ENCODE assay signal across 12 cellular contexts in the genomic region with DNA sequence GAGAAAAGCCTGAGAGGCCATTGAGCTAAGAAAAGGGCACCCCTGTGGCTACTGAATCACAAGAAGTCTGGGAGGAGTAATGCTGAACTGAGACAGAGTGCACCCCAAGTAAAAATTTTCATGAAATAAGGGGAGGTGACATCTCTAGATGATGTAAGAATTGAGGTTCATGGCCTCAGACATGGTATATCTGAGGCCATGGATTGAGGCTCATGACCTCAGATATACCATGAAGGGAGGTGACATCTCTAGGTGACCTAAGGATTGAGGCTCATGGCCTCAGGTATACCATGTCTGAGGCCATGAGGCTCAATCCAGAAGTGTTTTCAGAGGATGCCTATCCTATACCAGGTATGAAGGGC.
DNase-seq lines count a peak whose midpoint lies in the region; ATAC-seq lines count a peak whose summit lies in the region.
"Had no signal": no experiment of that assay in that cellular context is flagged by ENCODE, and none has a peak within 500 bp of the region (broad histone marks: within the 10 kb centered on the region; RNA-seq: fewer than 3 reads in every experiment).

No MANE protein-coding gene starts in this region.

- POLR2A ChIA-PET in activated CD4-positive, alpha-beta T cell treated with anti-CD3 and anti-CD28 coated beads for 36 hours (lab: Charles Lee): no interaction called here

- CTCF ChIA-PET in activated CD4-positive, alpha-beta T cell treated with anti-CD3 and anti-CD28 coated beads for 36 hours (lab: Charles Lee): interaction anchor here (1.3 to 3.7 kb wide), 4 partner anchors 9 to 23 kb away, joined by 3 to 40 read pairs (median 12); no protein-coding TSS in a partner anchor

- H3K27me3 Mint-ChIP-seq in activated CD4-positive, alpha-beta T cell treated with anti-CD3 and anti-CD28 coated beads for 36 hours: no peaks in the 10 kb centered on the region
- no peaks in the 10 kb centered on the region for H3K27me3 Mint-ChIP-seq in activated T-helper 17 cell treated with anti-CD3 and anti-CD28 coated beads, Interleukin-2, amount 50 U/mL, for 72 hours

- H3K9me3 Mint-ChIP-seq in activated CD4-positive, alpha-beta T cell treated with anti-CD3 and anti-CD28 coated beads for 36 hours (ENCODE audit: low read depth): peaks cover 8% of the 10 kb centered on the region
- peaks cover 0 to 6% of the 10 kb centered on the region in 2 donors for H3K9me3 Mint-ChIP-seq in activated naive CD4-positive, alpha-beta T cell treated with anti-CD3 and anti-CD28 coated beads, Interleukin-2, amount 50 U/mL, for 72 hours
- no peaks in the 10 kb centered on the region for H3K9me3 Mint-ChIP-seq in activated T-helper 17 cell treated with anti-CD3 and anti-CD28 coated beads, Interleukin-2, amount 50 U/mL, for 72 hours

- no peak for DNase-seq in activated CD4-positive, alpha-beta T cell treated with anti-CD3 and anti-CD28 coated beads for 36 hours
- DNase-seq in activated CD4-positive, alpha-beta T cell treated with anti-CD3 and anti-CD28 coated beads, Interleukin-2, amount 50 U/mL, for 4 hours: no peak
- DNase-seq in activated naive CD4-positive, alpha-beta T cell treated with anti-CD3 and anti-CD28 coated beads, Interleukin-2, amount 50 U/mL, for 72 hours (ENCODE audit: low spot score in 2 of 2): no peak
- DNase-seq in activated naive CD4-positive, alpha-beta T cell (lab: John Stamatoyannopoulos, UW): no peak
- DNase-seq in stimulated activated naive CD8-positive, alpha-beta T cell treated with anti-CD3 and anti-CD28 coated beads, Interleukin-15, Interleukin-2, amounts not matched to agents 100 U/mL and 50 U/mL, for 24 hours: no peak
- DNase-seq in NCI-H1417 treated with DMSO at 0.1 percent for 48 hours (lab: John Stamatoyannopoulos, UW) (no peak), NOMO-1 (lab: John Stamatoyannopoulos, UW; ENCODE audit: unreplicated experiment in 2 of 2) (no peak)
- DNase-seq: 8988T, AML-193, DMS53, GF-D8 had no signal

- H3K36me3 Mint-ChIP-seq in activated CD4-positive, alpha-beta T cell treated with anti-CD3 and anti-CD28 coated beads for 36 hours (ENCODE audit: low read depth): peaks cover 25% of the 10 kb centered on the region
- H3K36me3 Mint-ChIP-seq in activated naive CD4-positive, alpha-beta T cell treated with anti-CD3 and anti-CD28 coated beads, Interleukin-2, amount 50 U/mL, for 72 hours: peaks cover 8 to 17% of the 10 kb centered on the region in 2 donors
- peaks cover 22% of the 10 kb centered on the region for H3K36me3 Mint-ChIP-seq in activated T-helper 17 cell treated with anti-CD3 and anti-CD28 coated beads, Interleukin-2, amount 50 U/mL, for 72 hours (ENCODE audit: low read depth)

- no peak overlapping the region for H3K4me3 Mint-ChIP-seq in activated CD4-positive, alpha-beta T cell treated with anti-CD3 and anti-CD28 coated beads for 36 hours
- no peak overlapping the region for H3K4me3 Mint-ChIP-seq in activated T-helper 17 cell treated with anti-CD3 and anti-CD28 coated beads, Interleukin-2, amount 50 U/mL, for 72 hours

- no peak overlapping the region for H3K27ac Mint-ChIP-seq in activated CD4-positive, alpha-beta T cell treated with anti-CD3 and anti-CD28 coated beads for 36 hours
- H3K27ac Mint-ChIP-seq in activated naive CD4-positive, alpha-beta T cell treated with anti-CD3 and anti-CD28 coated beads, Interleukin-2, amount 50 U/mL, for 72 hours: no peak overlapping the region
- no peak overlapping the region for H3K27ac Mint-ChIP-seq in activated T-helper 17 cell treated with anti-CD3 and anti-CD28 coated beads, Interleukin-2, amount 50 U/mL, for 72 hours

- ATAC-seq in activated CD4-positive, alpha-beta T cell treated with anti-CD3 and anti-CD28 coated beads for 36 hours: peak; percentile 66
- peak; percentile 45 to 51 for ATAC-seq in activated naive CD4-positive, alpha-beta T cell treated with anti-CD3 and anti-CD28 coated beads, Interleukin-2, amount 50 U/mL, for 72 hours
- peak; percentile 52 for ATAC-seq in activated T-helper 17 cell treated with anti-CD3 and anti-CD28 coated beads, Interleukin-2, amount 50 U/mL, for 72 hours (replicated peaks)
- peak; percentile 26 for ATAC-seq in stimulated activated naive CD8-positive, alpha-beta T cell treated with anti-CD3 and anti-CD28 coated beads, Interleukin-15, Interleukin-2, amounts not matched to agents 100 U/mL and 50 U/mL, for 24 hours

- peaks cover 19% of the 10 kb centered on the region for H3K4me1 Mint-ChIP-seq in activated CD4-positive, alpha-beta T cell treated with anti-CD3 and anti-CD28 coated beads for 36 hours
- peaks cover 5% of the 10 kb centered on the region for H3K4me1 Mint-ChIP-seq in activated T-helper 17 cell treated with anti-CD3 and anti-CD28 coated beads, Interleukin-2, amount 50 U/mL, for 72 hours

- intact Hi-C loops in activated CD4-positive, alpha-beta T cell treated with anti-CD3 and anti-CD28 coated beads for 36 hours (cut with DNase I, micrococcal nuclease): loop anchor here (10.0 kb wide), 2 partner anchors 560 to 900 kb away; partner anchors contain the start of genes INPP4B (in 1 of the 2) and USP38 (in 1 of the 2)
